In genomic region chr2:190988910-190989309, GRCh38 we compare ENCODE assay signal across 25 cellular contexts.
"Had no signal": no experiment of that assay in that cellular context is flagged by ENCODE, and none has a peak within 500 bp of the region (broad histone marks: within the 10 kb centered on the region; RNA-seq: fewer than 3 reads in every experiment).

No MANE protein-coding gene starts in this region.

- H3K9me3 Mint-ChIP-seq: activated T-cell treated with anti-CD3 and anti-CD28 coated beads, Interleukin-2, amount 50 U/mL, for 72 hours; effector memory CD8-positive, alpha-beta T cell; naive B cell; neural progenitor cell; stimulated activated naive B cell treated with anti-CD40 and anti-IgM and Interleukin-4, amounts not matched to agents 10 μg/mL and 1 μg/mL and 100 μg/mL, for 72 hours; type B pancreatic cell had no signal

- H3K27ac Mint-ChIP-seq: neural progenitor cell; stimulated activated naive B cell treated with anti-CD40 and anti-IgM and Interleukin-4, amounts not matched to agents 10 μg/mL and 1 μg/mL and 100 μg/mL, for 72 hours; type B pancreatic cell had no signal

- H3K4me3 Mint-ChIP-seq: activated T-cell treated with anti-CD3 and anti-CD28 coated beads, Interleukin-2, amount 50 U/mL, for 72 hours; effector memory CD8-positive, alpha-beta T cell; naive B cell; neural progenitor cell; stimulated activated naive B cell treated with anti-CD40 and anti-IgM and Interleukin-4, amounts not matched to agents 10 μg/mL and 1 μg/mL and 100 μg/mL, for 72 hours; type B pancreatic cell had no signal

- DNase-seq: activated CD4-positive, alpha-beta T cell treated with anti-CD3 and anti-CD28 coated beads, Interleukin-2, amount 50 U/mL, for 4 hours; activated CD8-positive, alpha-beta memory T cell treated with anti-CD3 and anti-CD28 coated beads, Interleukin-2, amount 50 U/mL, for 48 hours; activated gamma-delta T cell; activated naive CD4-positive, alpha-beta T cell treated with anti-CD3 and anti-CD28 coated beads, Interleukin-2, amount 50 U/mL, for 16 hours; activated T-cell treated with anti-CD3 and anti-CD28 coated beads, Interleukin-2, amount 50 U/mL, for 72 hours; colonic mucosa; dorsolateral prefrontal cortex; effector memory CD8-positive, alpha-beta T cell; foreskin melanocyte; kidney glomerular epithelial cell; left lung; naive B cell; retina; sigmoid colon; stimulated activated CD4-positive, alpha-beta T cell treated with anti-CD3 and anti-CD28 coated beads, Interleukin-15, amount 100 ng/mL, for 24 hours; stimulated activated naive B cell treated with anti-CD40 and anti-IgM and Interleukin-4, amounts not matched to agents 10 μg/mL and 1 μg/mL and 100 μg/mL, for 72 hours; SW 1271; testis had no signal

- H3K27ac ChIP-seq: colonic mucosa, dorsolateral prefrontal cortex, left lung, neural progenitor cell, sigmoid colon, testis, VCaP had no signal

- H3K4me1 Mint-ChIP-seq: neural progenitor cell; stimulated activated naive B cell treated with anti-CD40 and anti-IgM and Interleukin-4, amounts not matched to agents 10 μg/mL and 1 μg/mL and 100 μg/mL, for 72 hours had no signal

- H3K9me3 ChIP-seq: colonic mucosa, left lung, sigmoid colon, testis had no signal

- H3K4me3 ChIP-seq: colonic mucosa, dorsolateral prefrontal cortex, left lung, lung, neural progenitor cell, sigmoid colon, smooth muscle cell, testis had no signal

- H3K4me1 ChIP-seq: colonic mucosa, left lung, neural progenitor cell, sigmoid colon, testis had no signal

- ATAC-seq: activated CD4-positive, CD25-positive, alpha-beta regulatory T cell treated with anti-CD3 and anti-CD28 coated beads, Interleukin-2, amount 50 U/mL, for 24 hours; activated T-cell treated with anti-CD3 and anti-CD28 coated beads, Interleukin-2, amount 50 U/mL, for 72 hours; effector memory CD8-positive, alpha-beta T cell; esophagus mucosa; left lung; stimulated activated naive B cell treated with anti-CD40 and anti-IgM and Interleukin-4, amounts not matched to agents 10 μg/mL and 1 μg/mL and 100 μg/mL, for 72 hours had no signal

- H3K27me3 Mint-ChIP-seq: effector memory CD8-positive, alpha-beta T cell; naive B cell; stimulated activated naive B cell treated with anti-CD40 and anti-IgM and Interleukin-4, amounts not matched to agents 10 μg/mL and 1 μg/mL and 100 μg/mL, for 72 hours; type B pancreatic cell had no signal

- H3K27me3 ChIP-seq: colonic mucosa, dorsolateral prefrontal cortex, left lung, neural progenitor cell, sigmoid colon, testis had no signal
